ENCODE assay signal across 8 cellular contexts in genomic region chr3:119681279-119681678, GRCh38. TPM values are rescaled to one million over a fixed set of nuclear protein-coding genes. Genes with fewer than 3 reads are reported as not detected.
DNase-seq lines count a peak whose midpoint lies in the region; ATAC-seq and TF ChIP-seq lines count a peak whose summit lies in the region.

No MANE protein-coding gene starts in this region.

- no peak for TF ChIP-seq POLR2A in right lobe of liver (IDR thresholded peaks at IDR 0.05)

- WGBS in right lobe of liver (ENCODE audit: insufficient coverage, low coverage, low lambda C conversion rate, missing lambda C conversion rate): 29% methylated on average over 1 of the region's 1 CpG

- no peaks in the 10 kb centered on the region for H3K27me3 ChIP-seq in right lobe of liver

- H3K4me3 ChIP-seq in AG04449 (ENCODE audit: low read depth, low read length) (no peak overlapping the region), right lobe of liver (no peak overlapping the region)

- H3K4me1 Mint-ChIP-seq in WTC11: peaks cover 18% of the 10 kb centered on the region
- H3K4me1 Mint-ChIP-seq in activated CD8-positive, alpha-beta memory T cell treated with anti-CD3 and anti-CD28 coated beads, Interleukin-2, amount 10 ng/mL, durations not matched to agents 7 days and 5 days: peaks cover 20% of the 10 kb centered on the region
- peaks cover 13% of the 10 kb centered on the region for H3K4me1 Mint-ChIP-seq in activated T-helper 1 cell treated with anti-CD3 and anti-CD28 coated beads, Interleukin-12 subunit alpha, Interleukin-12 subunit beta, Interleukin-2, Interleukin-4 antibody, amounts not matched to agents 30 ng/mL and 10 ng/mL and 1 ng/mL, durations not matched to agents 14 hours and 24 hours and 36 hours (ENCODE audit: low read depth)

- H3K27ac Mint-ChIP-seq in WTC11: no peak overlapping the region
- no peak overlapping the region for H3K27ac Mint-ChIP-seq in activated CD8-positive, alpha-beta memory T cell treated with anti-CD3 and anti-CD28 coated beads, Interleukin-2, amount 10 ng/mL, durations not matched to agents 7 days and 5 days
- no peak overlapping the region for H3K27ac Mint-ChIP-seq in activated T-helper 1 cell treated with anti-CD3 and anti-CD28 coated beads, Interleukin-12 subunit alpha, Interleukin-12 subunit beta, Interleukin-2, Interleukin-4 antibody, amounts not matched to agents 30 ng/mL and 10 ng/mL and 1 ng/mL, durations not matched to agents 14 hours and 24 hours and 36 hours

- peak; percentile 26 for TF ChIP-seq CTCF in AG04449 (IDR thresholded peaks at IDR 0.05; ENCODE audit: insufficient read depth, low read length, missing control alignments)
- peak; percentile 59 for TF ChIP-seq CTCF in GM12873 (IDR thresholded peaks at IDR 0.05; ENCODE audit: insufficient read depth, low read depth, low read length, missing control alignments)
- 0 out of 2 replicates have a peak, but pooled peaks have one; percentile 20 for TF ChIP-seq CTCF in WTC11 (IDR thresholded peaks at IDR 0.05)
- peak; percentile 35 to 50 (median 46) for TF ChIP-seq CTCF in right lobe of liver (IDR thresholded peaks at IDR 0.05)

- intact Hi-C loops in right lobe of liver (cut with DNase I): no loop called here
- intact Hi-C loops in activated T-helper 1 cell treated with anti-CD3 and anti-CD28 coated beads, Interleukin-12 subunit alpha, Interleukin-12 subunit beta, Interleukin-2, Interleukin-4 antibody, amounts not matched to agents 30 ng/mL and 10 ng/mL and 1 ng/mL, durations not matched to agents 14 hours and 24 hours and 36 hours (cut with micrococcal nuclease): loop anchor here (1.0 to 10.0 kb wide), 6 partner anchors 406 to 797 kb away; partner anchors contain the start of gene IGSF11

- H3K4me1 ChIP-seq in right lobe of liver: peaks cover 0 to 2% (median under 1%) of the 10 kb centered on the region in 4 donors

- H3K9me3 ChIP-seq in right lobe of liver: no peaks in the 10 kb centered on the region

- H3K4me3 Mint-ChIP-seq in WTC11: no peak overlapping the region
- H3K4me3 Mint-ChIP-seq in activated CD8-positive, alpha-beta memory T cell treated with anti-CD3 and anti-CD28 coated beads, Interleukin-2, amount 10 ng/mL, durations not matched to agents 7 days and 5 days: no peak overlapping the region
- H3K4me3 Mint-ChIP-seq in activated T-helper 1 cell treated with anti-CD3 and anti-CD28 coated beads, Interleukin-12 subunit alpha, Interleukin-12 subunit beta, Interleukin-2, Interleukin-4 antibody, amounts not matched to agents 30 ng/mL and 10 ng/mL and 1 ng/mL, durations not matched to agents 14 hours and 24 hours and 36 hours: no peak overlapping the region

- H3K27ac ChIP-seq in right lobe of liver: no peak overlapping the region

- DNase-seq in AG04449 (ENCODE audit: low read depth, low spot score) (no peak), HPDE6-E6E7 (ENCODE audit: extremely low spot score) (peak; percentile 35), WTC11 (ENCODE audit: low spot score) (no peak), right lobe of liver (no peak)
- DNase-seq in activated CD8-positive, alpha-beta memory T cell treated with anti-CD3 and anti-CD28 coated beads, Interleukin-2, amount 10 ng/mL, durations not matched to agents 7 days and 5 days: no peak
- DNase-seq in activated T-helper 1 cell treated with anti-CD3 and anti-CD28 coated beads, Interleukin-12 subunit alpha, Interleukin-12 subunit beta, Interleukin-2, Interleukin-4 antibody, amounts not matched to agents 30 ng/mL and 10 ng/mL and 1 ng/mL, durations not matched to agents 14 hours and 24 hours and 36 hours (ENCODE audit: low spot score): no peak

- H3K36me3 ChIP-seq in right lobe of liver: no peaks in the 10 kb centered on the region

- ATAC-seq in WTC11: peak; percentile 22; the same call in 1 of the 2 replicates
- peak in 1 of 4 donors; percentile 19 for ATAC-seq in right lobe of liver
- ATAC-seq in activated CD8-positive, alpha-beta memory T cell treated with anti-CD3 and anti-CD28 coated beads, Interleukin-2, amount 10 ng/mL, durations not matched to agents 7 days and 5 days: no peak
- no peak for ATAC-seq in GM19467 (IDR thresholded peaks at IDR 0.05; ENCODE audit: unreplicated experiment)

- H3K27me3 Mint-ChIP-seq in WTC11 (ENCODE audit: low read depth): peaks cover 4% of the 10 kb centered on the region; the same call in 1 of the 2 replicates
- H3K27me3 Mint-ChIP-seq in activated CD8-positive, alpha-beta memory T cell treated with anti-CD3 and anti-CD28 coated beads, Interleukin-2, amount 10 ng/mL, durations not matched to agents 7 days and 5 days: no peaks in the 10 kb centered on the region
- H3K27me3 Mint-ChIP-seq in activated T-helper 1 cell treated with anti-CD3 and anti-CD28 coated beads, Interleukin-12 subunit alpha, Interleukin-12 subunit beta, Interleukin-2, Interleukin-4 antibody, amounts not matched to agents 30 ng/mL and 10 ng/mL and 1 ng/mL, durations not matched to agents 14 hours and 24 hours and 36 hours (ENCODE audit: insufficient read depth): peaks cover 2% of the 10 kb centered on the region

- POLR2A ChIA-PET in AG04449 (lab: Yijun Ruan, JAX): interaction anchor here (0.9 kb wide), 1 partner anchor 18 kb away, joined by 3 read pairs; no protein-coding TSS in a partner anchor
- POLR2A ChIA-PET in WTC11 (lab: Charles Lee): no interaction called here

- peaks cover 6% of the 10 kb centered on the region for H3K36me3 Mint-ChIP-seq in WTC11
- H3K36me3 Mint-ChIP-seq in activated CD8-positive, alpha-beta memory T cell treated with anti-CD3 and anti-CD28 coated beads, Interleukin-2, amount 10 ng/mL, durations not matched to agents 7 days and 5 days: peaks cover 7% of the 10 kb centered on the region
- H3K36me3 Mint-ChIP-seq in activated T-helper 1 cell treated with anti-CD3 and anti-CD28 coated beads, Interleukin-12 subunit alpha, Interleukin-12 subunit beta, Interleukin-2, Interleukin-4 antibody, amounts not matched to agents 30 ng/mL and 10 ng/mL and 1 ng/mL, durations not matched to agents 14 hours and 24 hours and 36 hours (ENCODE audit: low read depth): peaks cover 2% of the 10 kb centered on the region

- CTCF ChIA-PET in AG04449 (lab: Yijun Ruan, JAX): interaction anchor here (0.6 to 3.6 kb wide), 55 partner anchors 8 to 798 kb away, joined by 3 to 38 read pairs (median 5); partner anchors contain the start of genes B4GALT4, CFAP91, POGLUT1 and POPDC2
- CTCF ChIA-PET in WTC11 (lab: Charles Lee): interaction anchor here (0.6 to 1.8 kb wide), 8 partner anchors 9 to 440 kb away, joined by 3 to 11 read pairs (median 4); partner anchors contain the start of genes TIMMDC1 and TMEM39A
- CTCF ChIA-PET in activated CD8-positive, alpha-beta memory T cell treated with anti-CD3 and anti-CD28 coated beads, Interleukin-2, amount 10 ng/mL, durations not matched to agents 7 days and 5 days (lab: Charles Lee): interaction anchor here (0.6 to 3.6 kb wide), 24 partner anchors 8 to 799 kb away, joined by 3 to 27 read pairs (median 4); partner anchors contain the start of genes CD80, IGSF11 and TMEM39A

- peaks cover 8% of the 10 kb centered on the region for H3K9me3 Mint-ChIP-seq in WTC11
- no peaks in the 10 kb centered on the region for H3K9me3 Mint-ChIP-seq in activated CD8-positive, alpha-beta memory T cell treated with anti-CD3 and anti-CD28 coated beads, Interleukin-2, amount 10 ng/mL, durations not matched to agents 7 days and 5 days (ENCODE audit: low read depth)
- H3K9me3 Mint-ChIP-seq in activated T-helper 1 cell treated with anti-CD3 and anti-CD28 coated beads, Interleukin-12 subunit alpha, Interleukin-12 subunit beta, Interleukin-2, Interleukin-4 antibody, amounts not matched to agents 30 ng/mL and 10 ng/mL and 1 ng/mL, durations not matched to agents 14 hours and 24 hours and 36 hours: no peaks in the 10 kb centered on the region

TF ChIP-seq in WTC11, 78 proteins besides CTCF, POLR2A, EP300 and RAD21 (continues in another document):
- no peak for TF ChIP-seq NR3C1 (CRISPR knock-in tag; conservative IDR thresholded peaks at IDR 0.05; ENCODE audit: low read depth)
- no peak for TF ChIP-seq RORB (CRISPR knock-in tag; IDR thresholded peaks at IDR 0.05)
- no peak for TF ChIP-seq EMX1 (CRISPR knock-in tag; IDR thresholded peaks at IDR 0.05)
- no peak for TF ChIP-seq TEAD1 (CRISPR knock-in tag; IDR thresholded peaks at IDR 0.05)
- no peak for TF ChIP-seq ERG (CRISPR knock-in tag; IDR thresholded peaks at IDR 0.05)

RNA-seq across cellular contexts. Expression of gene COX17, which starts 4.1 kb away (rescaled TPM):
- total RNA-seq in WTC11 (2021) (49.7 to 56.0 TPM (median 50.3 TPM) in 3 replicates), right lobe of liver (10 to 100 TPM; 23.9 to 40.8 (median 33.0) TPM)
- 10 to 100 TPM; 66.6 to 80.7 TPM for total RNA-seq in activated CD8-positive, alpha-beta memory T cell treated with anti-CD3 and anti-CD28 coated beads, Interleukin-2, amount 10 ng/mL, durations not matched to agents 7 days and 5 days
- total RNA-seq in activated T-helper 1 cell treated with anti-CD3 and anti-CD28 coated beads, Interleukin-12 subunit alpha, Interleukin-12 subunit beta, Interleukin-2, Interleukin-4 antibody, amounts not matched to agents 30 ng/mL and 10 ng/mL and 1 ng/mL, durations not matched to agents 14 hours and 24 hours and 36 hours: 62.2 and 70.7 TPM in 2 replicates

RNA-seq across cellular contexts. Expression of gene POPDC2, which starts 20.9 kb away (rescaled TPM):
- total RNA-seq in WTC11 (2021) (0.48 to 0.64 TPM (median 0.53 TPM) in 3 replicates), right lobe of liver (under 1 TPM; 0.43 to 0.92 (median 0.68) TPM)
- total RNA-seq in activated CD8-positive, alpha-beta memory T cell treated with anti-CD3 and anti-CD28 coated beads, Interleukin-2, amount 10 ng/mL, durations not matched to agents 7 days and 5 days: 1 to 10 TPM; 2.3 to 3.1 TPM
- total RNA-seq in activated T-helper 1 cell treated with anti-CD3 and anti-CD28 coated beads, Interleukin-12 subunit alpha, Interleukin-12 subunit beta, Interleukin-2, Interleukin-4 antibody, amounts not matched to agents 30 ng/mL and 10 ng/mL and 1 ng/mL, durations not matched to agents 14 hours and 24 hours and 36 hours: 1.0 and 1.2 TPM in 2 replicates

RNA-seq across cellular contexts. Expression of gene CFAP91, which starts 21.5 kb away (rescaled TPM):
- total RNA-seq in WTC11 (2021): 2.2 to 3.5 TPM (median 3.3 TPM) in 3 replicates
- total RNA-seq in right lobe of liver: 1 to 10 TPM in 3 of 6 experiments, under 1 TPM in 3; 0.09 to 5.7 (median 1.1) TPM
- under 1 TPM in 1 of 2 experiments, not detected in 1; 0.30 TPM for total RNA-seq in activated CD8-positive, alpha-beta memory T cell treated with anti-CD3 and anti-CD28 coated beads, Interleukin-2, amount 10 ng/mL, durations not matched to agents 7 days and 5 days
- 0.24 TPM in 1 of 2 replicates, not detected in the other for total RNA-seq in activated T-helper 1 cell treated with anti-CD3 and anti-CD28 coated beads, Interleukin-12 subunit alpha, Interleukin-12 subunit beta, Interleukin-2, Interleukin-4 antibody, amounts not matched to agents 30 ng/mL and 10 ng/mL and 1 ng/mL, durations not matched to agents 14 hours and 24 hours and 36 hours
